20 cellular contexts compared by ENCODE assay signal in genomic region chr15:25910832-25911231, GRCh38. TPM values are rescaled to one million over a fixed set of nuclear protein-coding genes. Genes with fewer than 3 reads are reported as not detected.
DNase-seq lines count a peak whose midpoint lies in the region; ATAC-seq and TF ChIP-seq lines count a peak whose summit lies in the region.
"Had no signal": no experiment of that assay in that cellular context is flagged by ENCODE, and none has a peak within 500 bp of the region (broad histone marks: within the 10 kb centered on the region; RNA-seq: fewer than 3 reads in every experiment).

No MANE protein-coding gene starts in this region.

- DNase-seq in activated CD4-positive, alpha-beta T cell treated with anti-CD3 and anti-CD28 coated beads, Interleukin-2, amount 10 ng/mL, durations not matched to agents 24 days and 14 days, result peak; percentile 28
- DNase-seq in activated CD4-positive, alpha-beta T cell treated with anti-CD3 and anti-CD28 coated beads for 4 hours, result no peak
- DNase-seq in H7 (peak; percentile 4), osteoblast (ENCODE audit: insufficient read length, low spot score, missing footprints) (peak; percentile 32)
- no peak for DNase-seq in activated T-cell treated with anti-CD3 and anti-CD28 coated beads, Interleukin-2, amount 50 U/mL, for 1 hour
- DNase-seq: ACHN; AML-193; BE2C; C1 segment of cervical spinal cord; Calu3; CD4-positive, alpha-beta memory T cell; COR-L47; DMS53; DMS79 treated with DMSO at 0.1 percent for 48 hours; GF-D8; HFFc6 had no signal

- no peak overlapping the region for H2AFZ ChIP-seq in osteoblast (ENCODE audit: low read length)

- H3K4me3 ChIP-seq in H7 (ENCODE audit: insufficient read depth, low read depth, low read length) (no peak overlapping the region), osteoblast (ENCODE audit: insufficient read depth, low read length) (no peak overlapping the region)
- H3K4me3 ChIP-seq: GM23338, HAP-1 had no signal

- no peak overlapping the region for H3K27ac Mint-ChIP-seq in activated CD4-positive, alpha-beta T cell treated with anti-CD3 and anti-CD28 coated beads, Interleukin-2, amount 10 ng/mL, durations not matched to agents 24 days and 14 days
- H3K27ac Mint-ChIP-seq: CD4-positive, alpha-beta memory T cell; GM23338; HFFc6 had no signal

- H3K27me3 ChIP-seq in H7 (ENCODE audit: control insufficient read depth, insufficient read depth, low read length) (no peaks in the 10 kb centered on the region), osteoblast (ENCODE audit: insufficient read depth, low read length) (no peaks in the 10 kb centered on the region)
- H3K27me3 ChIP-seq: BE2C had no signal

- no peak overlapping the region for H3K4me2 ChIP-seq in osteoblast (ENCODE audit: insufficient read depth, low read length)
- H3K4me2 ChIP-seq: GM23338 had no signal

- no peaks in the 10 kb centered on the region for H3K9me3 ChIP-seq in osteoblast (ENCODE audit: low read depth, low read length)
- H3K9me3 ChIP-seq: BE2C, HAP-1 had no signal

- no peaks in the 10 kb centered on the region for H3K4me1 ChIP-seq in osteoblast (ENCODE audit: insufficient read depth, low read length)
- H3K4me1 ChIP-seq: BE2C, HAP-1 had no signal

- no peaks in the 10 kb centered on the region for H3K79me2 ChIP-seq in osteoblast (ENCODE audit: insufficient read depth, low read length)

- H3K9me3 Mint-ChIP-seq in activated CD4-positive, alpha-beta T cell treated with anti-CD3 and anti-CD28 coated beads, Interleukin-2, amount 10 ng/mL, durations not matched to agents 24 days and 14 days, result peaks cover 3% of the 10 kb centered on the region
- H3K9me3 Mint-ChIP-seq: CD4-positive, alpha-beta memory T cell; HFFc6 had no signal

- ATAC-seq in HG03378 (IDR thresholded peaks at IDR 0.05; ENCODE audit: unreplicated experiment), result no peak
- ATAC-seq: GM23338 had no signal

- H3K36me3 ChIP-seq in H7 (replicated peaks; ENCODE audit: control insufficient read depth, insufficient read depth, low read length) (no peaks in the 10 kb centered on the region), osteoblast (ENCODE audit: insufficient read depth, low read length) (no peaks in the 10 kb centered on the region)
- H3K36me3 ChIP-seq: BE2C, HAP-1 had no signal

- no peaks in the 10 kb centered on the region for H3K4me1 Mint-ChIP-seq in activated CD4-positive, alpha-beta T cell treated with anti-CD3 and anti-CD28 coated beads, Interleukin-2, amount 10 ng/mL, durations not matched to agents 24 days and 14 days

- H3K27ac ChIP-seq in osteoblast (ENCODE audit: low read depth, low read length), result no peak overlapping the region
- H3K27ac ChIP-seq: 22Rv1 had no signal

- intact Hi-C loops in activated CD4-positive, alpha-beta T cell treated with anti-CD3 and anti-CD28 coated beads, Interleukin-2, amount 10 ng/mL, durations not matched to agents 24 days and 14 days (cut with micrococcal nuclease), result no loop called here

- no peak for TF ChIP-seq CTCF in osteoblast (IDR thresholded peaks at IDR 0.05; ENCODE audit: extremely low read depth, low read depth, low read length)

- H3K36me3 Mint-ChIP-seq in activated CD4-positive, alpha-beta T cell treated with anti-CD3 and anti-CD28 coated beads, Interleukin-2, amount 10 ng/mL, durations not matched to agents 24 days and 14 days (ENCODE audit: low read depth), result no peaks in the 10 kb centered on the region
- H3K36me3 Mint-ChIP-seq: CD4-positive, alpha-beta memory T cell had no signal

- H4K20me1 ChIP-seq in osteoblast (ENCODE audit: insufficient read depth, low read length), result no peaks in the 10 kb centered on the region

- peaks cover 4% of the 10 kb centered on the region for H3K27me3 Mint-ChIP-seq in activated CD4-positive, alpha-beta T cell treated with anti-CD3 and anti-CD28 coated beads, Interleukin-2, amount 10 ng/mL, durations not matched to agents 24 days and 14 days
- H3K27me3 Mint-ChIP-seq: CD4-positive, alpha-beta memory T cell had no signal

- H3K4me3 Mint-ChIP-seq in activated CD4-positive, alpha-beta T cell treated with anti-CD3 and anti-CD28 coated beads, Interleukin-2, amount 10 ng/mL, durations not matched to agents 24 days and 14 days, result no peak overlapping the region
- H3K4me3 Mint-ChIP-seq: CD4-positive, alpha-beta memory T cell; GM23338; HFFc6 had no signal

RNA-seq across cellular contexts. Expression of gene ATP10A, which starts 47.7 kb away (rescaled TPM):
- total RNA-seq in activated CD4-positive, alpha-beta T cell treated with anti-CD3 and anti-CD28 coated beads, Interleukin-2, amount 10 ng/mL, durations not matched to agents 24 days and 14 days, result 42.7 and 48.0 TPM in 2 replicates
- 1.4 and 2.0 TPM in 2 replicates for total RNA-seq in H7 (2014; rRNA removed; shearing (Covaris generic))
- total RNA-seq in osteoblast, result 26.5 and 32.9 TPM in 2 replicates

Comparison
In these comparisons a context has a peak if more than half of its experiments do, and no peak if none do; other contexts are left out.
1. DNase-seq: peak in activated CD4-positive, alpha-beta T cell treated with anti-CD3 and anti-CD28 coated beads, Interleukin-2, amount 10 ng/mL, durations not matched to agents 24 days and 14 days (single experiment), H7 (single experiment) and osteoblast (single experiment); none in activated CD4-positive, alpha-beta T cell treated with anti-CD3 and anti-CD28 coated beads for 4 hours (0 of 2) and activated T-cell treated with anti-CD3 and anti-CD28 coated beads, Interleukin-2, amount 50 U/mL, for 1 hour (single experiment).